ENCODE assay signal across 8 cellular contexts in genomic region chr2:43217228-43218220, GRCh38. TPM values are rescaled to one million over a fixed set of nuclear protein-coding genes. Genes with fewer than 3 reads are reported as not detected.
DNase-seq lines count a peak whose midpoint lies in the region; ATAC-seq and TF ChIP-seq lines count a peak whose summit lies in the region.

No MANE protein-coding gene starts in this region.

- no peak for TF ChIP-seq CTCF in coronary artery (IDR thresholded peaks at IDR 0.05)
- no peak for TF ChIP-seq CTCF in neural crest cell (conservative IDR thresholded peaks at IDR 0.05)

- ATAC-seq in GM21447 (IDR thresholded peaks at IDR 0.05; ENCODE audit: unreplicated experiment): no peak
- ATAC-seq in GM21737 (IDR thresholded peaks at IDR 0.05; ENCODE audit: unreplicated experiment): no peak

- peaks cover 2% of the 10 kb centered on the region for H3K27me3 Mint-ChIP-seq in neural crest cell (ENCODE audit: low read depth)

- H3K4me3 Mint-ChIP-seq in neural crest cell: peak overlapping the region; percentile 55

- H3K27ac ChIP-seq in coronary artery: peak overlapping the region; percentile 79 to 99

- H3K4me1 Mint-ChIP-seq in neural crest cell: peaks cover 60% of the 10 kb centered on the region

- H3K4me3 ChIP-seq in coronary artery: peak overlapping the region; percentile 13

- no peaks in the 10 kb centered on the region for H3K36me3 Mint-ChIP-seq in neural crest cell (ENCODE audit: low read depth)

- DNase-seq in DMS79 (lab: John Stamatoyannopoulos, UW) (peak; percentile 19), NCI-H2171 (lab: John Stamatoyannopoulos, UW) (peak; percentile 25), coronary artery (ENCODE audit: low spot score) (no peak), neural crest cell (ENCODE audit: low read depth, low spot score) (no peak), SKM-1 treated with dmso at 0.1 percent for 144 hours (lab: John Stamatoyannopoulos, UW; ENCODE audit: unreplicated experiment) (no peak), DMS53 treated with DMSO at 0.1 percent for 48 hours (lab: John Stamatoyannopoulos, UW; ENCODE audit: unreplicated experiment) (no peak)

- no peaks in the 10 kb centered on the region for H3K9me3 Mint-ChIP-seq in neural crest cell

- peak overlapping the region; percentile 75 for H3K27ac Mint-ChIP-seq in neural crest cell (ENCODE audit: unreplicated experiment)

RNA-seq across cellular contexts. Expression of gene ZFP36L2, which starts 8.9 kb away (rescaled TPM):
- total RNA-seq in neural crest cell: 39.8 and 39.9 TPM in 2 replicates

Comparison
In these comparisons a context has a peak if more than half of its experiments do, and no peak if none do; other contexts are left out.
1. DNase-seq: peak in DMS79 (single experiment) and NCI-H2171 (single experiment); none in coronary artery (single experiment), neural crest cell (single experiment), SKM-1 treated with dmso at 0.1 percent for 144 hours (single experiment) and DMS53 treated with DMSO at 0.1 percent for 48 hours (single experiment).